In genomic region chr1:24501371-24502167, GRCh38 we compare ENCODE assay signal across 2 cellular contexts.
TF ChIP-seq lines count a peak whose summit lies in the region.

No MANE protein-coding gene starts in this region.

TF ChIP-seq in HCT116, 20 proteins besides CTCF, POLR2A, EP300 and RAD21:
- TF ChIP-seq, protein P1, sequence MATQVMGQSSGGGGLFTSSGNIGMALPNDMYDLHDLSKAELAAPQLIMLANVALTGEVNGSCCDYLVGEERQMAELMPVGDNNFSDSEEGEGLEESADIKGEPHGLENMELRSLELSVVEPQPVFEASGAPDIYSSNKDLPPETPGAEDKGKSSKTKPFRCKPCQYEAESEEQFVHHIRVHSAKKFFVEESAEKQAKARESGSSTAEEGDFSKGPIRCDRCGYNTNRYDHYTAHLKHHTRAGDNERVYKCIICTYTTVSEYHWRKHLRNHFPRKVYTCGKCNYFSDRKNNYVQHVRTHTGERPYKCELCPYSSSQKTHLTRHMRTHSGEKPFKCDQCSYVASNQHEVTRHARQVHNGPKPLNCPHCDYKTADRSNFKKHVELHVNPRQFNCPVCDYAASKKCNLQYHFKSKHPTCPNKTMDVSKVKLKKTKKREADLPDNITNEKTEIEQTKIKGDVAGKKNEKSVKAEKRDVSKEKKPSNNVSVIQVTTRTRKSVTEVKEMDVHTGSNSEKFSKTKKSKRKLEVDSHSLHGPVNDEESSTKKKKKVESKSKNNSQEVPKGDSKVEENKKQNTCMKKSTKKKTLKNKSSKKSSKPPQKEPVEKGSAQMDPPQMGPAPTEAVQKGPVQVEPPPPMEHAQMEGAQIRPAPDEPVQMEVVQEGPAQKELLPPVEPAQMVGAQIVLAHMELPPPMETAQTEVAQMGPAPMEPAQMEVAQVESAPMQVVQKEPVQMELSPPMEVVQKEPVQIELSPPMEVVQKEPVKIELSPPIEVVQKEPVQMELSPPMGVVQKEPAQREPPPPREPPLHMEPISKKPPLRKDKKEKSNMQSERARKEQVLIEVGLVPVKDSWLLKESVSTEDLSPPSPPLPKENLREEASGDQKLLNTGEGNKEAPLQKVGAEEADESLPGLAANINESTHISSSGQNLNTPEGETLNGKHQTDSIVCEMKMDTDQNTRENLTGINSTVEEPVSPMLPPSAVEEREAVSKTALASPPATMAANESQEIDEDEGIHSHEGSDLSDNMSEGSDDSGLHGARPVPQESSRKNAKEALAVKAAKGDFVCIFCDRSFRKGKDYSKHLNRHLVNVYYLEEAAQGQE (IDR thresholded peaks at IDR 0.05; ENCODE audit: low read depth) = no peak
- TF ChIP-seq POLR2AphosphoS5 (IDR thresholded peaks at IDR 0.05; ENCODE audit: low read depth, low read length) = peak; percentile 68
- TF ChIP-seq JUND (IDR thresholded peaks at IDR 0.05) = no peak
- no peak for TF ChIP-seq YY1 (IDR thresholded peaks at IDR 0.05; ENCODE audit: extremely low read depth, insufficient replicate concordance, low read depth, low read length)
- peak; percentile 34 for TF ChIP-seq TCF7L2 (IDR thresholded peaks at IDR 0.05; ENCODE audit: borderline replicate concordance, extremely low read depth, insufficient read depth, insufficient read length)
- TF ChIP-seq ZFX (IDR thresholded peaks at IDR 0.05) = no peak
- no peak for TF ChIP-seq EGR1 (IDR thresholded peaks at IDR 0.05; ENCODE audit: low read depth)
- no peak for TF ChIP-seq ELF1 (IDR thresholded peaks at IDR 0.05; ENCODE audit: borderline replicate concordance, low read depth)
- TF ChIP-seq EZH2phosphoT487 (IDR thresholded peaks at IDR 0.05; ENCODE audit: borderline replicate concordance) = no peak
- TF ChIP-seq CEBPB (IDR thresholded peaks at IDR 0.05; ENCODE audit: low read depth) = no peak

TF ChIP-seq in endothelial cell of umbilical vein, 7 proteins besides CTCF, POLR2A, EP300 and RAD21:
- no peak for TF ChIP-seq FOS (IDR thresholded peaks at IDR 0.05; ENCODE audit: borderline replicate concordance, insufficient read depth, low read length)
- no peak for TF ChIP-seq POLR2AphosphoS5 (IDR thresholded peaks at IDR 0.05; ENCODE audit: insufficient read depth, low read depth, low read length)
- no peak for TF ChIP-seq GATA2 (IDR thresholded peaks at IDR 0.05; ENCODE audit: insufficient read depth, insufficient read length, low read depth, low read length)
- no peak for TF ChIP-seq MYC (IDR thresholded peaks at IDR 0.05; ENCODE audit: low read depth, low read length)
- TF ChIP-seq, protein P2, sequence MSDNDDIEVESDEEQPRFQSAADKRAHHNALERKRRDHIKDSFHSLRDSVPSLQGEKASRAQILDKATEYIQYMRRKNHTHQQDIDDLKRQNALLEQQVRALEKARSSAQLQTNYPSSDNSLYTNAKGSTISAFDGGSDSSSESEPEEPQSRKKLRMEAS (IDR thresholded peaks at IDR 0.05; ENCODE audit: insufficient read depth, insufficient read length) = no peak
- TF ChIP-seq JUN (IDR thresholded peaks at IDR 0.05; ENCODE audit: borderline replicate concordance, insufficient read depth, insufficient read length, low read depth) = no peak
- TF ChIP-seq EZH2 (IDR thresholded peaks at IDR 0.05; ENCODE audit: borderline replicate concordance, low read depth, low read length, severe bottlenecking) = no peak
